In the genomic region with DNA sequence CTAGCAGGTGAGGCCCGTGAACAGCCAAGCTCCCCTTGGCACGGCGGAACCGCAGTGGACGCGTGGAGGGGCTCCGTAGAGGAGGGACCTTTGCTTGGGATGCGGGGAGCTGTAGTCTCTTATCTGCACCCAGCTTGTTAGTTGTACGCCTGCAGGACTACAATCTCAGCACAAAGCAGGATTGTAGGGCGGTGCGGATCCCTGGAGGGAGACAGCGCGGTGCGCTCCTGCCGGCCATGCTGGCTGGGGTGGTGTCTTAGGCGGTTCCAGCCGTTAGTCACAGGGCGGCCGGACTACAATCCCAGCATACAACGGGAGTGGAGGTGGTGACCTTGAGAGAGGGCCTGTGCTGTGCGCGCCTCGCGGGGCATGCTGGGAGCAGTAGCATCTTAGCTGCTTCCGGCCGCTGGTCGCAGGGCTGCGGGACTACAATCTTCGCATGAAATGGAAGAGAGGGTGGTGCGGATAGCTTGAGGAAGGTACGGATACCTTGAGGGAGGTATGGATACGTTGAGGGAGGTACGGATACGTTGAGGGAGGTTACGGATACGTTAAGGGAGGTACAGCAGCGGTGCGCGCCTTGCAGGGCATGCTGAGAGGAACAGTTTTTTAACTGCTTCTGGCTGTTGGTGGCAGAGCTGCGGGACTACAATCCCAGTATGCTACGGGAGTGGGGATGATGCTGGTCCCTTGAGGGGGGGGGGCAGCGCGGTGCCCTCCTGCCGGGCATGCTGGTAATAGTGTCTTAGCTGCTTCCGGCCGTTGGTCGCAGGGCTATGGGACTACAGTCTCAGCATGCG, we compare ENCODE assay signal across 8 cellular contexts.
DNase-seq lines count a peak whose midpoint lies in the region; ATAC-seq lines count a peak whose summit lies in the region.

No MANE protein-coding gene starts in this region.

- DNase-seq in 8988T (peak; percentile 71), NCI-H2107 (lab: John Stamatoyannopoulos, UW) (peak; percentile 71), UCSD-AML1 (lab: John Stamatoyannopoulos, UW; ENCODE audit: unreplicated experiment) (peak; percentile 92), brain pericyte (ENCODE audit: low read depth, low spot score) (peak; percentile 82), skeletal muscle cell (ENCODE audit: low read depth) (peak; percentile 76)

- H3K4me3 ChIP-seq in iPS-11a (ENCODE audit: low read depth, low read length) (peak overlapping the region; percentile 88), skeletal muscle cell (ENCODE audit: low read depth, low read length) (peak overlapping the region; percentile 93)

- ATAC-seq in GM18520 (IDR thresholded peaks at IDR 0.05; ENCODE audit: unreplicated experiment), result peak; percentile 88
- ATAC-seq in HG03060 (IDR thresholded peaks at IDR 0.05; ENCODE audit: low read depth, unreplicated experiment), result peak; percentile 72

Comparison
In these comparisons a context has a peak if more than half of its experiments do, and no peak if none do; other contexts are left out.
1. Peak in every context shown above with its lines: DNase-seq, ATAC-seq and H3K4me3 ChIP-seq.